In the genomic region with DNA sequence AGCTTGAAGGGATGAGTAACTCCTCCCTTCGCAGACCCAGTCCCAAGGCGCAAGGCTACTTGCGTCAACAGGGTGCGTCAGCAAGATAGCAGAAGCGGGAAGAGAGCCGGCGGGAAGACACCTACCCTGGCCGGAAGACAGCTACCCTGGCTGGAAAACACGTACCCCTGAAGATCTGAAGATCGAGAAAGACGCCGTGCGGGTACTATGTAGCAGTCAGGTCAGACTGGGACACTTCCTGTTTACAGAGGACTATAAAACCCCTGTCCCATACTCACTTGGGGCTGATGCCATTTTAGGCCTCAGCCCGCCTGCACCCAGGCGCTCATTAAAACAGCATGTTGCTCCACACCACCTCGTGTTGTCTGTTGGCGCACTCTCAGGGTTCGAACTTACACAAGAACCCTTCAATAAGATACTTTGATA, we compare ENCODE assay signal across 1 cellular context.
TF ChIP-seq lines count a peak whose summit lies in the region.

No MANE protein-coding gene starts in this region.

TF ChIP-seq in K562, 482 proteins besides CTCF, POLR2A, EP300 and RAD21 (continued from another document and continues in another):
- TF ChIP-seq TBL1XR1 (IDR thresholded peaks at IDR 0.05; ENCODE audit: low read length in 2 of 2) (peak in 1 of 2 experiments; percentile 34; a peak in 1 of 4 replicates), BDP1 (IDR thresholded peaks at IDR 0.05; ENCODE audit: insufficient read depth, insufficient read length) (no peak), CAMTA2 (CRISPR knock-in tag; conservative IDR thresholded peaks at IDR 0.05) (no peak), CREB1 (IDR thresholded peaks at IDR 0.05) (peak; percentile 92), CREB1 (CRISPR knock-in tag; IDR thresholded peaks at IDR 0.05) (peak; percentile 75), ZKSCAN1 (IDR thresholded peaks at IDR 0.05; ENCODE audit: low read depth, low read length) (no peak), TAL1 (IDR thresholded peaks at IDR 0.05) (no peak), POU5F1 (IDR thresholded peaks at IDR 0.05; ENCODE audit: borderline replicate concordance, low read depth, low read length, partially characterized antibody) (no peak), HNRNPK (IDR thresholded peaks at IDR 0.05; ENCODE audit: low read depth, low read length, poor library complexity, severe bottlenecking) (no peak), EWSR1 (IDR thresholded peaks at IDR 0.05; ENCODE audit: borderline replicate concordance, low read depth, partially characterized antibody) (no peak), CTBP1 (IDR thresholded peaks at IDR 0.05; ENCODE audit: borderline replicate concordance) (no peak), DDX20 (tag; IDR thresholded peaks at IDR 0.05; ENCODE audit: low read depth) (no peak), ZNF764 (CRISPR knock-in tag; IDR thresholded peaks at IDR 0.05; ENCODE audit: low read depth) (no peak), MYBL2 (IDR thresholded peaks at IDR 0.05; ENCODE audit: low read depth) (no peak), MYBL2 (CRISPR knock-in tag; IDR thresholded peaks at IDR 0.05; ENCODE audit: borderline replicate concordance) (no peak), NBN (IDR thresholded peaks at IDR 0.05; ENCODE audit: low read depth) (no peak), SP1 (CRISPR knock-in tag; IDR thresholded peaks at IDR 0.05) (no peak), HMG20A (CRISPR knock-in tag; conservative IDR thresholded peaks at IDR 0.05) (no peak), TCF7L2 (IDR thresholded peaks at IDR 0.05; ENCODE audit: low read depth, low read length) (no peak), CBX5 (IDR thresholded peaks at IDR 0.05; ENCODE audit: borderline replicate concordance, low read depth) (no peak), CREBBP (IDR thresholded peaks at IDR 0.05; ENCODE audit: low read depth, low read length) (no peak), NFRKB (IDR thresholded peaks at IDR 0.05; ENCODE audit: low read depth) (no peak), RBM39 (optimal IDR thresholded peaks at IDR 0.05; ENCODE audit: low read depth, low read length) (no peak), SRSF3 (IDR thresholded peaks at IDR 0.05; ENCODE audit: insufficient read depth, low read length) (no peak), SAFB2 (IDR thresholded peaks at IDR 0.05; ENCODE audit: borderline replicate concordance, low read depth, low read length, severe bottlenecking) (no peak), FUS (optimal IDR thresholded peaks at IDR 0.05; ENCODE audit: low read depth, low read length) (no peak), ESRRB (CRISPR knock-in tag; IDR thresholded peaks at IDR 0.05; ENCODE audit: borderline replicate concordance) (no peak), ZNF584 (CRISPR knock-in tag; IDR thresholded peaks at IDR 0.05; ENCODE audit: low read depth) (no peak)
- TF ChIP-seq, protein P1, sequence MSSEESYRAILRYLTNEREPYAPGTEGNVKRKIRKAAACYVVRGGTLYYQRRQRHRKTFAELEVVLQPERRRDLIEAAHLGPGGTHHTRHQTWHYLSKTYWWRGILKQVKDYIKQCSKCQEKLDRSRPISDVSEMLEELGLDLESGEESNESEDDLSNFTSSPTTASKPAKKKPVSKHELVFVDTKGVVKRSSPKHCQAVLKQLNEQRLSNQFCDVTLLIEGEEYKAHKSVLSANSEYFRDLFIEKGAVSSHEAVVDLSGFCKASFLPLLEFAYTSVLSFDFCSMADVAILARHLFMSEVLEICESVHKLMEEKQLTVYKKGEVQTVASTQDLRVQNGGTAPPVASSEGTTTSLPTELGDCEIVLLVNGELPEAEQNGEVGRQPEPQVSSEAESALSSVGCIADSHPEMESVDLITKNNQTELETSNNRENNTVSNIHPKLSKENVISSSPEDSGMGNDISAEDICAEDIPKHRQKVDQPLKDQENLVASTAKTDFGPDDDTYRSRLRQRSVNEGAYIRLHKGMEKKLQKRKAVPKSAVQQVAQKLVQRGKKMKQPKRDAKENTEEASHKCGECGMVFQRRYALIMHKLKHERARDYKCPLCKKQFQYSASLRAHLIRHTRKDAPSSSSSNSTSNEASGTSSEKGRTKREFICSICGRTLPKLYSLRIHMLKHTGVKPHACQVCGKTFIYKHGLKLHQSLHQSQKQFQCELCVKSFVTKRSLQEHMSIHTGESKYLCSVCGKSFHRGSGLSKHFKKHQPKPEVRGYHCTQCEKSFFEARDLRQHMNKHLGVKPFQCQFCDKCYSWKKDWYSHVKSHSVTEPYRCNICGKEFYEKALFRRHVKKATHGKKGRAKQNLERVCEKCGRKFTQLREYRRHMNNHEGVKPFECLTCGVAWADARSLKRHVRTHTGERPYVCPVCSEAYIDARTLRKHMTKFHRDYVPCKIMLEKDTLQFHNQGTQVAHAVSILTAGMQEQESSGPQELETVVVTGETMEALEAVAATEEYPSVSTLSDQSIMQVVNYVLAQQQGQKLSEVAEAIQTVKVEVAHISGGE (CRISPR knock-in tag; IDR thresholded peaks at IDR 0.05), result no peak
- TF ChIP-seq, protein P2, sequence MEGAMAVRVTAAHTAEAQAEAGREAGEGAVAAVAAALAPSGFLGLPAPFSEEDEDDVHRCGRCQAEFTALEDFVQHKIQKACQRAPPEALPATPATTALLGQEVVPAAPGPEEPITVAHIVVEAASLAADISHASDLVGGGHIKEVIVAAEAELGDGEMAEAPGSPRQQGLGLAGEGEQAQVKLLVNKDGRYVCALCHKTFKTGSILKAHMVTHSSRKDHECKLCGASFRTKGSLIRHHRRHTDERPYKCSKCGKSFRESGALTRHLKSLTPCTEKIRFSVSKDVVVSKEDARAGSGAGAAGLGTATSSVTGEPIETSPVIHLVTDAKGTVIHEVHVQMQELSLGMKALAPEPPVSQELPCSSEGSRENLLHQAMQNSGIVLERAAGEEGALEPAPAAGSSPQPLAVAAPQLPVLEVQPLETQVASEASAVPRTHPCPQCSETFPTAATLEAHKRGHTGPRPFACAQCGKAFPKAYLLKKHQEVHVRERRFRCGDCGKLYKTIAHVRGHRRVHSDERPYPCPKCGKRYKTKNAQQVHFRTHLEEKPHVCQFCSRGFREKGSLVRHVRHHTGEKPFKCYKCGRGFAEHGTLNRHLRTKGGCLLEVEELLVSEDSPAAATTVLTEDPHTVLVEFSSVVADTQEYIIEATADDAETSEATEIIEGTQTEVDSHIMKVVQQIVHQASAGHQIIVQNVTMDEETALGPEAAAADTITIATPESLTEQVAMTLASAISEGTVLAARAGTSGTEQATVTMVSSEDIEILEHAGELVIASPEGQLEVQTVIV (CRISPR knock-in tag; IDR thresholded peaks at IDR 0.05; ENCODE audit: borderline replicate concordance), result no peak
- TF ChIP-seq, protein P3, sequence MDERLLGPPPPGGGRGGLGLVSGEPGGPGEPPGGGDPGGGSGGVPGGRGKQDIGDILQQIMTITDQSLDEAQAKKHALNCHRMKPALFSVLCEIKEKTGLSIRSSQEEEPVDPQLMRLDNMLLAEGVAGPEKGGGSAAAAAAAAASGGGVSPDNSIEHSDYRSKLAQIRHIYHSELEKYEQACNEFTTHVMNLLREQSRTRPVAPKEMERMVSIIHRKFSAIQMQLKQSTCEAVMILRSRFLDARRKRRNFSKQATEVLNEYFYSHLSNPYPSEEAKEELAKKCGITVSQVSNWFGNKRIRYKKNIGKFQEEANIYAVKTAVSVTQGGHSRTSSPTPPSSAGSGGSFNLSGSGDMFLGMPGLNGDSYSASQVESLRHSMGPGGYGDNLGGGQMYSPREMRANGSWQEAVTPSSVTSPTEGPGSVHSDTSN (CRISPR knock-in tag; IDR thresholded peaks at IDR 0.05; ENCODE audit: low read depth), result no peak
- TF ChIP-seq, protein P3 (tag; conservative IDR thresholded peaks at IDR 0.05; ENCODE audit: low read depth), result no peak
- TF ChIP-seq, protein P4, sequence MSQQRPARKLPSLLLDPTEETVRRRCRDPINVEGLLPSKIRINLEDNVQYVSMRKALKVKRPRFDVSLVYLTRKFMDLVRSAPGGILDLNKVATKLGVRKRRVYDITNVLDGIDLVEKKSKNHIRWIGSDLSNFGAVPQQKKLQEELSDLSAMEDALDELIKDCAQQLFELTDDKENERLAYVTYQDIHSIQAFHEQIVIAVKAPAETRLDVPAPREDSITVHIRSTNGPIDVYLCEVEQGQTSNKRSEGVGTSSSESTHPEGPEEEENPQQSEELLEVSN (IDR thresholded peaks at IDR 0.05; ENCODE audit: borderline replicate concordance in 1 of 2, extremely low read depth in 1 of 2, insufficient read depth in 1 of 2, insufficient read length in 1 of 2, low read depth in 1 of 2, low read length in 1 of 2, poor library complexity in 1 of 2, severe bottlenecking in 1 of 2), result peak; percentile 72 to 94
- TF ChIP-seq, protein P5, sequence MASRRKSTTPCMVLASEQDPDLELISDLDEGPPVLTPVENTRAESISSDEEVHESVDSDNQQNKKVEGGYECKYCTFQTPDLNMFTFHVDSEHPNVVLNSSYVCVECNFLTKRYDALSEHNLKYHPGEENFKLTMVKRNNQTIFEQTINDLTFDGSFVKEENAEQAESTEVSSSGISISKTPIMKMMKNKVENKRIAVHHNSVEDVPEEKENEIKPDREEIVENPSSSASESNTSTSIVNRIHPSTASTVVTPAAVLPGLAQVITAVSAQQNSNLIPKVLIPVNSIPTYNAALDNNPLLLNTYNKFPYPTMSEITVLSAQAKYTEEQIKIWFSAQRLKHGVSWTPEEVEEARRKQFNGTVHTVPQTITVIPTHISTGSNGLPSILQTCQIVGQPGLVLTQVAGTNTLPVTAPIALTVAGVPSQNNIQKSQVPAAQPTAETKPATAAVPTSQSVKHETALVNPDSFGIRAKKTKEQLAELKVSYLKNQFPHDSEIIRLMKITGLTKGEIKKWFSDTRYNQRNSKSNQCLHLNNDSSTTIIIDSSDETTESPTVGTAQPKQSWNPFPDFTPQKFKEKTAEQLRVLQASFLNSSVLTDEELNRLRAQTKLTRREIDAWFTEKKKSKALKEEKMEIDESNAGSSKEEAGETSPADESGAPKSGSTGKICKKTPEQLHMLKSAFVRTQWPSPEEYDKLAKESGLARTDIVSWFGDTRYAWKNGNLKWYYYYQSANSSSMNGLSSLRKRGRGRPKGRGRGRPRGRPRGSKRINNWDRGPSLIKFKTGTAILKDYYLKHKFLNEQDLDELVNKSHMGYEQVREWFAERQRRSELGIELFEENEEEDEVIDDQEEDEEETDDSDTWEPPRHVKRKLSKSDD (conservative IDR thresholded peaks at IDR 0.05; ENCODE audit: low read length), result no peak
- TF ChIP-seq, protein P6, sequence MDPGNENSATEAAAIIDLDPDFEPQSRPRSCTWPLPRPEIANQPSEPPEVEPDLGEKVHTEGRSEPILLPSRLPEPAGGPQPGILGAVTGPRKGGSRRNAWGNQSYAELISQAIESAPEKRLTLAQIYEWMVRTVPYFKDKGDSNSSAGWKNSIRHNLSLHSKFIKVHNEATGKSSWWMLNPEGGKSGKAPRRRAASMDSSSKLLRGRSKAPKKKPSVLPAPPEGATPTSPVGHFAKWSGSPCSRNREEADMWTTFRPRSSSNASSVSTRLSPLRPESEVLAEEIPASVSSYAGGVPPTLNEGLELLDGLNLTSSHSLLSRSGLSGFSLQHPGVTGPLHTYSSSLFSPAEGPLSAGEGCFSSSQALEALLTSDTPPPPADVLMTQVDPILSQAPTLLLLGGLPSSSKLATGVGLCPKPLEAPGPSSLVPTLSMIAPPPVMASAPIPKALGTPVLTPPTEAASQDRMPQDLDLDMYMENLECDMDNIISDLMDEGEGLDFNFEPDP (CRISPR knock-in tag; IDR thresholded peaks at IDR 0.05), result no peak
- TF ChIP-seq, protein P7, sequence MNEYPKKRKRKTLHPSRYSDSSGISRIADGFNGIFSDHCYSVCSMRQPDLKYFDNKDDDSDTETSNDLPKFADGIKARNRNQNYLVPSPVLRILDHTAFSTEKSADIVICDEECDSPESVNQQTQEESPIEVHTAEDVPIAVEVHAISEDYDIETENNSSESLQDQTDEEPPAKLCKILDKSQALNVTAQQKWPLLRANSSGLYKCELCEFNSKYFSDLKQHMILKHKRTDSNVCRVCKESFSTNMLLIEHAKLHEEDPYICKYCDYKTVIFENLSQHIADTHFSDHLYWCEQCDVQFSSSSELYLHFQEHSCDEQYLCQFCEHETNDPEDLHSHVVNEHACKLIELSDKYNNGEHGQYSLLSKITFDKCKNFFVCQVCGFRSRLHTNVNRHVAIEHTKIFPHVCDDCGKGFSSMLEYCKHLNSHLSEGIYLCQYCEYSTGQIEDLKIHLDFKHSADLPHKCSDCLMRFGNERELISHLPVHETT (CRISPR knock-in tag; conservative IDR thresholded peaks at IDR 0.05 in 1 of 2, IDR thresholded peaks at IDR 0.05 in 1 of 2), result no peak
- TF ChIP-seq, protein P8, sequence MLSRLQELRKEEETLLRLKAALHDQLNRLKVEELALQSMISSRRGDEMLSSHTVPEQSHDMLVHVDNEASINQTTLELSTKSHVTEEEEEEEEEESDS (CRISPR knock-in tag; IDR thresholded peaks at IDR 0.05), result no peak
- TF ChIP-seq, protein P9, sequence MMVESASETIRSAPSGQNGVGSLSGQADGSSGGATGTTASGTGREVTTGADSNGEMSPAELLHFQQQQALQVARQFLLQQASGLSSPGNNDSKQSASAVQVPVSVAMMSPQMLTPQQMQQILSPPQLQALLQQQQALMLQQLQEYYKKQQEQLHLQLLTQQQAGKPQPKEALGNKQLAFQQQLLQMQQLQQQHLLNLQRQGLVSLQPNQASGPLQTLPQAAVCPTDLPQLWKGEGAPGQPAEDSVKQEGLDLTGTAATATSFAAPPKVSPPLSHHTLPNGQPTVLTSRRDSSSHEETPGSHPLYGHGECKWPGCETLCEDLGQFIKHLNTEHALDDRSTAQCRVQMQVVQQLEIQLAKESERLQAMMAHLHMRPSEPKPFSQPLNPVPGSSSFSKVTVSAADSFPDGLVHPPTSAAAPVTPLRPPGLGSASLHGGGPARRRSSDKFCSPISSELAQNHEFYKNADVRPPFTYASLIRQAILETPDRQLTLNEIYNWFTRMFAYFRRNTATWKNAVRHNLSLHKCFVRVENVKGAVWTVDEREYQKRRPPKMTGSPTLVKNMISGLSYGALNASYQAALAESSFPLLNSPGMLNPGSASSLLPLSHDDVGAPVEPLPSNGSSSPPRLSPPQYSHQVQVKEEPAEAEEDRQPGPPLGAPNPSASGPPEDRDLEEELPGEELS (CRISPR knock-in tag; IDR thresholded peaks at IDR 0.05; ENCODE audit: borderline replicate concordance), result no peak
